ENCODE assay signal across 24 cellular contexts in genomic region chr1:195948123-195948895, GRCh38.
DNase-seq lines count a peak whose midpoint lies in the region; ATAC-seq and TF ChIP-seq lines count a peak whose summit lies in the region.
"Had no signal": no experiment of that assay in that cellular context is flagged by ENCODE, and none has a peak within 500 bp of the region (broad histone marks: within the 10 kb centered on the region; RNA-seq: fewer than 3 reads in every experiment).

No MANE protein-coding gene starts in this region.

- H3K36me3 ChIP-seq in GM23338 (ENCODE audit: insufficient read depth): no peaks in the 10 kb centered on the region

- no peak overlapping the region for H3K4me3 ChIP-seq in GM23338
- H3K4me3 ChIP-seq: GM12878 had no signal

- 0 out of 2 replicates have a peak overlapping the region, but pooled peaks have one; percentile 43 for H2AFZ ChIP-seq in GM23338

- no peak overlapping the region for H3K4me3 Mint-ChIP-seq in GM23338
- no peak overlapping the region for H3K4me3 Mint-ChIP-seq in activated T-helper 17 cell treated with anti-CD3 and anti-CD28 coated beads, Interleukin-2, amount 50 U/mL, for 72 hours
- no peak overlapping the region for H3K4me3 Mint-ChIP-seq in stimulated activated memory B cell treated with anti-CD40 and anti-IgM and Interleukin-4, amounts not matched to agents 10 μg/mL and 1 μg/mL and 100 μg/mL, for 72 hours
- H3K4me3 Mint-ChIP-seq: CD8-positive, alpha-beta T cell; IgD-negative memory B cell had no signal

- H3K27me3 Mint-ChIP-seq in GM23338 (ENCODE audit: insufficient read depth, low read depth, poor library complexity): peaks cover 4% of the 10 kb centered on the region
- peaks cover 3% of the 10 kb centered on the region for H3K27me3 Mint-ChIP-seq in activated T-helper 17 cell treated with anti-CD3 and anti-CD28 coated beads, Interleukin-2, amount 50 U/mL, for 72 hours
- no peaks in the 10 kb centered on the region for H3K27me3 Mint-ChIP-seq in stimulated activated memory B cell treated with anti-CD40 and anti-IgM and Interleukin-4, amounts not matched to agents 10 μg/mL and 1 μg/mL and 100 μg/mL, for 72 hours
- H3K27me3 Mint-ChIP-seq: IgD-negative memory B cell had no signal

- H3K4me1 ChIP-seq in GM23338 (ENCODE audit: insufficient read depth): no peaks in the 10 kb centered on the region
- H3K4me1 ChIP-seq: Caco-2 had no signal

- no peaks in the 10 kb centered on the region for H3K27me3 ChIP-seq in GM23338 (ENCODE audit: insufficient read depth)

- H3K9me3 Mint-ChIP-seq in GM23338: no peaks in the 10 kb centered on the region; the same call in 2 of the 3 replicates
- H3K9me3 Mint-ChIP-seq in activated T-helper 17 cell treated with anti-CD3 and anti-CD28 coated beads, Interleukin-2, amount 50 U/mL, for 72 hours: no peaks in the 10 kb centered on the region
- H3K9me3 Mint-ChIP-seq in stimulated activated memory B cell treated with anti-CD40 and anti-IgM and Interleukin-4, amounts not matched to agents 10 μg/mL and 1 μg/mL and 100 μg/mL, for 72 hours: no peaks in the 10 kb centered on the region
- H3K9me3 Mint-ChIP-seq: CD8-positive, alpha-beta T cell; IgD-negative memory B cell had no signal

- ATAC-seq in GM23338 (no peak), GM19395 (IDR thresholded peaks at IDR 0.05; ENCODE audit: unreplicated experiment) (no peak)
- peak; percentile 7 for ATAC-seq in activated T-helper 17 cell treated with anti-CD3 and anti-CD28 coated beads, Interleukin-2, amount 50 U/mL, for 72 hours (replicated peaks)
- peak; percentile 16 for ATAC-seq in stimulated activated memory B cell treated with anti-CD40 and anti-IgM and Interleukin-4, amounts not matched to agents 10 μg/mL and 1 μg/mL and 100 μg/mL, for 72 hours
- ATAC-seq: CD8-positive, alpha-beta T cell; GM12878; HCT116; PC-3 had no signal

- H3K27ac ChIP-seq in GM23338 (ENCODE audit: low read depth): no peak overlapping the region
- H3K27ac ChIP-seq: C4-2B had no signal

- H3K4me1 Mint-ChIP-seq in GM23338: peaks cover 4% of the 10 kb centered on the region; the same call in 2 of the 3 replicates
- H3K4me1 Mint-ChIP-seq in activated T-helper 17 cell treated with anti-CD3 and anti-CD28 coated beads, Interleukin-2, amount 50 U/mL, for 72 hours: no peaks in the 10 kb centered on the region
- no peaks in the 10 kb centered on the region for H3K4me1 Mint-ChIP-seq in stimulated activated memory B cell treated with anti-CD40 and anti-IgM and Interleukin-4, amounts not matched to agents 10 μg/mL and 1 μg/mL and 100 μg/mL, for 72 hours
- H3K4me1 Mint-ChIP-seq: IgD-negative memory B cell had no signal

- no peaks in the 10 kb centered on the region for H3F3A ChIP-seq in GM23338 (replicated peaks; ENCODE audit: low read depth)

- no peak for TF ChIP-seq CTCF in GM23338 (conservative IDR thresholded peaks at IDR 0.05; ENCODE audit: low read depth in 2 of 2)

- H3K36me3 Mint-ChIP-seq in GM23338 (ENCODE audit: low read depth): no peaks in the 10 kb centered on the region
- no peaks in the 10 kb centered on the region for H3K36me3 Mint-ChIP-seq in activated T-helper 17 cell treated with anti-CD3 and anti-CD28 coated beads, Interleukin-2, amount 50 U/mL, for 72 hours (ENCODE audit: low read depth)
- H3K36me3 Mint-ChIP-seq in stimulated activated memory B cell treated with anti-CD40 and anti-IgM and Interleukin-4, amounts not matched to agents 10 μg/mL and 1 μg/mL and 100 μg/mL, for 72 hours: no peaks in the 10 kb centered on the region
- H3K36me3 Mint-ChIP-seq: CD8-positive, alpha-beta T cell; IgD-negative memory B cell had no signal

- no peak overlapping the region for H3K4me2 ChIP-seq in GM23338

- DNase-seq in GM23338 (ENCODE audit: low spot score) (no peak), islet precursor cell (peak; percentile 44), NCI-H1694 treated with DMSO at 0.1 percent for 48 hours (lab: John Stamatoyannopoulos, UW) (no peak), 8988T (no peak)
- DNase-seq: Caco-2; CD8-positive, alpha-beta T cell; GDM1; NCI-H1092; NCI-H1417 treated with DMSO at 0.1 percent for 48 hours; NCI-H187; NCI-H2171 treated with DMSO at 0.1 percent for 48 hours; NCI-H345; NCI-H524; NCI-H748 treated with DMSO at 0.1 percent for 48 hours; NK-92 treated with Interleukin-12 subunit alpha and Interleukin-12 subunit beta, amount 100 ng/mL, for 24 hours; PC-3; Right ventricle myocardium superior had no signal

- no peaks in the 10 kb centered on the region for H3K79me2 ChIP-seq in GM23338 (replicated peaks; ENCODE audit: insufficient read depth)

- no peak overlapping the region for H3K27ac Mint-ChIP-seq in GM23338
- H3K27ac Mint-ChIP-seq in activated T-helper 17 cell treated with anti-CD3 and anti-CD28 coated beads, Interleukin-2, amount 50 U/mL, for 72 hours: no peak overlapping the region
- H3K27ac Mint-ChIP-seq in stimulated activated memory B cell treated with anti-CD40 and anti-IgM and Interleukin-4, amounts not matched to agents 10 μg/mL and 1 μg/mL and 100 μg/mL, for 72 hours: no peak overlapping the region
- H3K27ac Mint-ChIP-seq: CD8-positive, alpha-beta T cell; IgD-negative memory B cell had no signal

- H4K20me1 ChIP-seq in GM23338 (replicated peaks; ENCODE audit: insufficient read depth): no peaks in the 10 kb centered on the region

- H3K9me2 ChIP-seq in GM23338 (ENCODE audit: insufficient read depth): peaks cover 3% of the 10 kb centered on the region; the same call in 1 of the 2 replicates

TF ChIP-seq in GM23338, 12 proteins besides CTCF, POLR2A, EP300 and RAD21 (continues in another document):
- TF ChIP-seq ZNF114 (CRISPR knock-in tag; IDR thresholded peaks at IDR 0.05) (no peak), ZNF331 (CRISPR knock-in tag; IDR thresholded peaks at IDR 0.05; ENCODE audit: low read depth) (no peak), CREB1 (CRISPR knock-in tag; IDR thresholded peaks at IDR 0.05; ENCODE audit: low read depth) (no peak), NANOG (IDR thresholded peaks at IDR 0.05; ENCODE audit: borderline replicate concordance) (no peak)
- TF ChIP-seq, protein P1, sequence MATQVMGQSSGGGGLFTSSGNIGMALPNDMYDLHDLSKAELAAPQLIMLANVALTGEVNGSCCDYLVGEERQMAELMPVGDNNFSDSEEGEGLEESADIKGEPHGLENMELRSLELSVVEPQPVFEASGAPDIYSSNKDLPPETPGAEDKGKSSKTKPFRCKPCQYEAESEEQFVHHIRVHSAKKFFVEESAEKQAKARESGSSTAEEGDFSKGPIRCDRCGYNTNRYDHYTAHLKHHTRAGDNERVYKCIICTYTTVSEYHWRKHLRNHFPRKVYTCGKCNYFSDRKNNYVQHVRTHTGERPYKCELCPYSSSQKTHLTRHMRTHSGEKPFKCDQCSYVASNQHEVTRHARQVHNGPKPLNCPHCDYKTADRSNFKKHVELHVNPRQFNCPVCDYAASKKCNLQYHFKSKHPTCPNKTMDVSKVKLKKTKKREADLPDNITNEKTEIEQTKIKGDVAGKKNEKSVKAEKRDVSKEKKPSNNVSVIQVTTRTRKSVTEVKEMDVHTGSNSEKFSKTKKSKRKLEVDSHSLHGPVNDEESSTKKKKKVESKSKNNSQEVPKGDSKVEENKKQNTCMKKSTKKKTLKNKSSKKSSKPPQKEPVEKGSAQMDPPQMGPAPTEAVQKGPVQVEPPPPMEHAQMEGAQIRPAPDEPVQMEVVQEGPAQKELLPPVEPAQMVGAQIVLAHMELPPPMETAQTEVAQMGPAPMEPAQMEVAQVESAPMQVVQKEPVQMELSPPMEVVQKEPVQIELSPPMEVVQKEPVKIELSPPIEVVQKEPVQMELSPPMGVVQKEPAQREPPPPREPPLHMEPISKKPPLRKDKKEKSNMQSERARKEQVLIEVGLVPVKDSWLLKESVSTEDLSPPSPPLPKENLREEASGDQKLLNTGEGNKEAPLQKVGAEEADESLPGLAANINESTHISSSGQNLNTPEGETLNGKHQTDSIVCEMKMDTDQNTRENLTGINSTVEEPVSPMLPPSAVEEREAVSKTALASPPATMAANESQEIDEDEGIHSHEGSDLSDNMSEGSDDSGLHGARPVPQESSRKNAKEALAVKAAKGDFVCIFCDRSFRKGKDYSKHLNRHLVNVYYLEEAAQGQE (IDR thresholded peaks at IDR 0.05; ENCODE audit: unreplicated experiment): no peak

Comparison
In these comparisons a context has a peak if more than half of its experiments do, and no peak if none do; other contexts are left out.
1. ATAC-seq: peak in activated T-helper 17 cell treated with anti-CD3 and anti-CD28 coated beads, Interleukin-2, amount 50 U/mL, for 72 hours (single experiment) and stimulated activated memory B cell treated with anti-CD40 and anti-IgM and Interleukin-4, amounts not matched to agents 10 μg/mL and 1 μg/mL and 100 μg/mL, for 72 hours (single experiment); none in GM23338 (single experiment) and GM19395 (single experiment).